Comparison of ENCODE assay signal across 20 cellular contexts in genomic region chr11:118614511-118614910, GRCh38. TPM values are rescaled to one million over a fixed set of nuclear protein-coding genes. Genes with fewer than 3 reads are reported as not detected.
DNase-seq lines count a peak whose midpoint lies in the region; ATAC-seq and TF ChIP-seq lines count a peak whose summit lies in the region.
"Had no signal": no experiment of that assay in that cellular context is flagged by ENCODE, and none has a peak within 500 bp of the region (broad histone marks: within the 10 kb centered on the region; RNA-seq: fewer than 3 reads in every experiment).

No MANE protein-coding gene starts in this region.

- H3K27me3 ChIP-seq in ACC112 (ENCODE audit: insufficient read depth, low read length) (no peaks in the 10 kb centered on the region), IMR-90 (ENCODE audit: control insufficient read depth, insufficient read depth, low read length) (no peaks in the 10 kb centered on the region)

- no CpG with 5 or more reads among the region's 7 CpGs for WGBS in IMR-90 (ENCODE audit: extremely low coverage in 2 of 2, insufficient read length in 1 of 2), 2 experiments

- POLR2A ChIA-PET in IMR-90 (lab: Charles Lee; ENCODE audit: unreplicated experiment), result no interaction called here

- peak overlapping the region; percentile 46; the same call in 2 of the 3 replicates for H2BK15ac ChIP-seq in IMR-90 (ENCODE audit: low read depth, low read length)

- H4K8ac ChIP-seq in IMR-90 (ENCODE audit: low read depth in 2 of 2, low read length in 2 of 2), result peak overlapping the region in 1 of 2 experiments; percentile 58; a peak in 1 of 4 replicates

- peaks cover 13% of the 10 kb centered on the region for H4K20me1 ChIP-seq in IMR-90 (ENCODE audit: insufficient read depth, low read length)

- peaks cover 67% of the 10 kb centered on the region for H3K4me1 ChIP-seq in ACC112 (ENCODE audit: control insufficient read depth, insufficient read depth, low read length, unreplicated experiment)
- H3K4me1 ChIP-seq in IMR-90 (ENCODE audit: control insufficient read depth, insufficient read depth, low read length), result peaks cover 35% of the 10 kb centered on the region

- H3K27ac ChIP-seq in ACC112 (ENCODE audit: low read depth, low read length) (0 out of 2 replicates have a peak overlapping the region, but pooled peaks have one; percentile 23), IMR-90 (ENCODE audit: insufficient read depth, low read length) (peak overlapping the region; percentile 26)
- H3K27ac ChIP-seq: hepatocyte, KMS-11 had no signal

- in situ Hi-C loops in IMR-90 (cut with MboI; ENCODE audit: low sequenced_read_pairs), result no loop called here

- H3K9me3 ChIP-seq in IMR-90 (ENCODE audit: control insufficient read depth, insufficient read depth, low read length), result no peaks in the 10 kb centered on the region

- no TSS peak for BruUV-seq in IMR-90 (replicated peaks; lab: Mats Ljungman, UMichigan)

- H2BK120ac ChIP-seq in IMR-90 (ENCODE audit: low read depth, low read length), result peak overlapping the region; percentile 57

- no peak overlapping the region for H3K18ac ChIP-seq in IMR-90 (ENCODE audit: low read depth, low read length)

- H2AFZ ChIP-seq in ACC112 (ENCODE audit: low read length, unreplicated experiment), result no peak overlapping the region
- no peak overlapping the region for H2AFZ ChIP-seq in IMR-90 (replicated peaks; ENCODE audit: low read length, poor library complexity)
- H2AFZ ChIP-seq: hepatocyte had no signal

- no peaks in the 10 kb centered on the region for H3K36me3 Mint-ChIP-seq in glutamatergic neuron (ENCODE audit: unreplicated experiment)
- peaks cover 9% of the 10 kb centered on the region for H3K36me3 Mint-ChIP-seq in osteocyte (ENCODE audit: unreplicated experiment)
- H3K36me3 Mint-ChIP-seq in activated naive CD4-positive, alpha-beta T cell treated with anti-CD3 and anti-CD28 coated beads for 36 hours (ENCODE audit: low read depth), result no peaks in the 10 kb centered on the region

- no peak overlapping the region; the same call in 1 of the 2 replicates for H3K56ac ChIP-seq in IMR-90 (ENCODE audit: extremely low read depth, insufficient read depth, low read length)

- no peak overlapping the region for H3K4me3 Mint-ChIP-seq in glutamatergic neuron (ENCODE audit: unreplicated experiment)
- no peak overlapping the region for H3K4me3 Mint-ChIP-seq in osteocyte (ENCODE audit: unreplicated experiment)
- H3K4me3 Mint-ChIP-seq in activated naive CD4-positive, alpha-beta T cell treated with anti-CD3 and anti-CD28 coated beads for 36 hours, result no peak overlapping the region
- H3K4me3 Mint-ChIP-seq: CD14-positive monocyte; central memory CD8-positive, alpha-beta T cell had no signal

- H3K9me3 Mint-ChIP-seq in glutamatergic neuron (ENCODE audit: unreplicated experiment) (peaks cover 3% of the 10 kb centered on the region), osteocyte (ENCODE audit: unreplicated experiment) (no peaks in the 10 kb centered on the region)
- H3K9me3 Mint-ChIP-seq in activated naive CD4-positive, alpha-beta T cell treated with anti-CD3 and anti-CD28 coated beads for 36 hours, result no peaks in the 10 kb centered on the region
- H3K9me3 Mint-ChIP-seq: central memory CD8-positive, alpha-beta T cell had no signal

- H3K4ac ChIP-seq in IMR-90 (ENCODE audit: low read depth, low read length), result peak overlapping the region; percentile 65

- peaks cover 45% of the 10 kb centered on the region for H3K79me2 ChIP-seq in ACC112 (ENCODE audit: control insufficient read depth, insufficient read depth, low read length, unreplicated experiment)
- H3K79me2 ChIP-seq: hepatocyte had no signal

- no peak overlapping the region for H3K9ac ChIP-seq in IMR-90 (ENCODE audit: low read depth, low read length)
- H3K9ac ChIP-seq: KMS-11 had no signal

- CTCF ChIA-PET in IMR-90 (lab: Yijun Ruan, JAX), result no interaction called here
- CTCF ChIA-PET in activated naive CD4-positive, alpha-beta T cell treated with anti-CD3 and anti-CD28 coated beads for 36 hours (lab: Charles Lee), result interaction anchor here (7.3 kb wide), 1 partner anchor 21 kb away, joined by 106 read pairs; no protein-coding TSS in a partner anchor

- H3K36me3 ChIP-seq in ACC112 (ENCODE audit: insufficient read depth, low read length) (peaks cover 8% of the 10 kb centered on the region; the same call in 1 of the 2 replicates), IMR-90 (ENCODE audit: control insufficient read depth, insufficient read depth, low read length) (peaks cover 38% of the 10 kb centered on the region)

- no peak for TF ChIP-seq POLR2A in IMR-90 (IDR thresholded peaks at IDR 0.05; ENCODE audit: low read depth, low read length)

- H3K4me3 ChIP-seq in ACC112 (ENCODE audit: low read depth, low read length) (no peak overlapping the region), IMR-90 (ENCODE audit: insufficient read depth, low read depth, low read length) (no peak overlapping the region)
- H3K4me3 ChIP-seq: hepatocyte had no signal

- DNase-seq in IMR-90 (no peak), glutamatergic neuron (peak; percentile 2), osteocyte (ENCODE audit: extremely low spot score, unreplicated experiment) (no peak), DMS 273 (lab: John Stamatoyannopoulos, UW; ENCODE audit: unreplicated experiment) (no peak)
- DNase-seq in activated naive CD4-positive, alpha-beta T cell treated with anti-CD3 and anti-CD28 coated beads for 36 hours, result no peak
- DNase-seq: activated CD4-positive, alpha-beta T cell treated with anti-CD3 and anti-CD28 coated beads, Interleukin-2, amount 50 U/mL, for 1 hour; foreskin fibroblast; NCI-H1694 treated with DMSO at 0.1 percent for 48 hours; NCI-H2171 treated with DMSO at 0.1 percent for 48 hours; NCI-H526; stimulated activated CD8-positive, alpha-beta memory T cell treated with anti-CD3 and anti-CD28 coated beads, Interleukin-4, amount 100 ng/mL, for 48 hours had no signal

- peak overlapping the region; percentile 79; the same call in 1 of the 2 replicates for H2AK5ac ChIP-seq in IMR-90 (ENCODE audit: low read depth, low read length)

- no peak for ATAC-seq in IMR-90 (ENCODE audit: low read depth)
- no peak for ATAC-seq in GM21576 (IDR thresholded peaks at IDR 0.05; ENCODE audit: unreplicated experiment)
- no peak for ATAC-seq in HG02981 (IDR thresholded peaks at IDR 0.05; ENCODE audit: unreplicated experiment)
- ATAC-seq: HCT116, right cardiac atrium had no signal

- TF ChIP-seq CTCF in IMR-90 (conservative IDR thresholded peaks at IDR 0.05; ENCODE audit: low read depth, low read length) (no peak), glutamatergic neuron (IDR thresholded peaks at IDR 0.05; ENCODE audit: partially characterized antibody, unreplicated experiment) (no peak), osteocyte (IDR thresholded peaks at IDR 0.05) (no peak)

- H3K14ac ChIP-seq in IMR-90 (replicated peaks; ENCODE audit: low read depth, low read length), result no peak overlapping the region

- intact Hi-C loops in IMR-90 (cut with micrococcal nuclease), result no loop called here
- intact Hi-C loops in activated naive CD4-positive, alpha-beta T cell treated with anti-CD3 and anti-CD28 coated beads for 36 hours (cut with micrococcal nuclease), result no loop called here

- H2AK9ac ChIP-seq in IMR-90 (replicated peaks; ENCODE audit: low read depth, low read length, poor library complexity), result peak overlapping the region; percentile 23

- peaks cover 38% of the 10 kb centered on the region for H3K9me1 ChIP-seq in IMR-90 (ENCODE audit: insufficient read depth, low read length)

- peak overlapping the region; percentile 33; the same call in 1 of the 2 replicates for H2BK20ac ChIP-seq in IMR-90 (ENCODE audit: low read depth, low read length)

- no peak overlapping the region for H3K27ac Mint-ChIP-seq in glutamatergic neuron (ENCODE audit: unreplicated experiment)
- H3K27ac Mint-ChIP-seq in osteocyte (ENCODE audit: unreplicated experiment), result peak overlapping the region; percentile 83
- no peak overlapping the region for H3K27ac Mint-ChIP-seq in activated naive CD4-positive, alpha-beta T cell treated with anti-CD3 and anti-CD28 coated beads for 36 hours
- H3K27ac Mint-ChIP-seq: CD14-positive monocyte had no signal

- dilution Hi-C loops in IMR-90 (cut with HindIII; ENCODE audit: low sequenced_read_pairs, unreplicated experiment), result no loop called here

- peak overlapping the region; percentile 58 for H2BK5ac ChIP-seq in IMR-90 (ENCODE audit: low read depth, low read length, poor library complexity, severe bottlenecking)

- peaks cover 26 to 55% of the 10 kb centered on the region in 2 experiments; a peak in 3 of 4 replicates for H3K79me1 ChIP-seq in IMR-90 (ENCODE audit: low read depth in 1 of 2, low read length in 2 of 2)

- H4K91ac ChIP-seq in IMR-90 (ENCODE audit: insufficient read depth, low read depth, low read length), result peak overlapping the region; percentile 14; the same call in 1 of the 2 replicates

- H3K23ac ChIP-seq in IMR-90 (ENCODE audit: low read depth, low read length), result peak overlapping the region; percentile 85

- H3K27me3 Mint-ChIP-seq in glutamatergic neuron (ENCODE audit: unreplicated experiment), result peaks cover 13% of the 10 kb centered on the region
- H3K27me3 Mint-ChIP-seq in osteocyte (ENCODE audit: unreplicated experiment), result no peaks in the 10 kb centered on the region
- H3K27me3 Mint-ChIP-seq in activated naive CD4-positive, alpha-beta T cell treated with anti-CD3 and anti-CD28 coated beads for 36 hours (ENCODE audit: low read depth), result peaks cover 5% of the 10 kb centered on the region
- H3K27me3 Mint-ChIP-seq: central memory CD8-positive, alpha-beta T cell had no signal

- H3K4me1 Mint-ChIP-seq in glutamatergic neuron (ENCODE audit: low read depth, unreplicated experiment) (peaks cover 4% of the 10 kb centered on the region), osteocyte (ENCODE audit: unreplicated experiment) (peaks cover 81% of the 10 kb centered on the region)
- H3K4me1 Mint-ChIP-seq in activated naive CD4-positive, alpha-beta T cell treated with anti-CD3 and anti-CD28 coated beads for 36 hours (ENCODE audit: low read depth), result peaks cover 9% of the 10 kb centered on the region

- H4K5ac ChIP-seq in IMR-90 (ENCODE audit: low read depth, low read length), result no peak overlapping the region

- TF ChIP-seq RAD21 in IMR-90 (IDR thresholded peaks at IDR 0.05; ENCODE audit: low read length), result no peak

- H3K4me2 ChIP-seq in IMR-90 (ENCODE audit: low read depth, low read length), result no peak overlapping the region
- H3K4me2 ChIP-seq: KMS-11 had no signal

RNA-seq across cellular contexts. Expression of gene PHLDB1, which starts 7.1 kb away (rescaled TPM):
- total RNA-seq in IMR-90 (2012; rRNA removed) (40.0 and 41.7 TPM in 2 replicates), glutamatergic neuron (ENCODE audit: unreplicated experiment) (78.4 TPM), osteocyte (160 and 165 TPM in 2 replicates)
- polyA plus RNA-seq in IMR-90 (2012; rRNA removed), result 90.4 and 96.4 TPM in 2 replicates
- 60.4 and 83.0 TPM in 2 replicates for polyA plus RNA-seq in IMR-90 (2012; cell fraction: cytosol; rRNA removed)
- polyA plus RNA-seq in IMR-90 (2012; cell fraction: nucleus; rRNA removed; ENCODE audit: low replicate concordance), result 350 and 414 TPM in 2 replicates
- 1 to 10 TPM; 2.0 TPM for total RNA-seq in activated naive CD4-positive, alpha-beta T cell treated with anti-CD3 and anti-CD28 coated beads for 36 hours
- polyA plus RNA-seq: CD14-positive monocyte had no signal

RNA-seq across cellular contexts. Expression of gene ARCN1, which starts 42.3 kb away (rescaled TPM):
- total RNA-seq in IMR-90 (2012; rRNA removed) (148 and 176 TPM in 2 replicates), glutamatergic neuron (ENCODE audit: unreplicated experiment) (118 TPM), osteocyte (189 and 201 TPM in 2 replicates)
- polyA plus RNA-seq in IMR-90 (2012; rRNA removed), result 212 and 215 TPM in 2 replicates
- 47.6 and 72.9 TPM in 2 replicates for polyA plus RNA-seq in IMR-90 (2012; cell fraction: cytosol; rRNA removed)
- 17.0 and 104 TPM in 2 replicates for polyA plus RNA-seq in IMR-90 (2012; cell fraction: nucleus; rRNA removed; ENCODE audit: low replicate concordance)
- 100 to 1,000 TPM; 159 to 174 TPM for total RNA-seq in activated naive CD4-positive, alpha-beta T cell treated with anti-CD3 and anti-CD28 coated beads for 36 hours

RNA-seq across cellular contexts. Expression of gene IFT46, which starts 48.8 kb away (rescaled TPM):
- total RNA-seq in IMR-90 (2012; rRNA removed), result 45.5 and 46.2 TPM in 2 replicates
- 27.7 and 30.1 TPM in 2 replicates for polyA plus RNA-seq in IMR-90 (2012; rRNA removed)
- 11.6 and 13.5 TPM in 2 replicates for polyA plus RNA-seq in IMR-90 (2012; cell fraction: cytosol; rRNA removed)
- polyA plus RNA-seq in IMR-90 (2012; cell fraction: nucleus; rRNA removed; ENCODE audit: low replicate concordance), result 16.9 and 37.4 TPM in 2 replicates
- 21.1 TPM for total RNA-seq in glutamatergic neuron (ENCODE audit: unreplicated experiment)
- total RNA-seq in osteocyte, result 24.0 and 24.1 TPM in 2 replicates
- 10 to 100 TPM; 18.1 to 20.0 TPM for total RNA-seq in activated naive CD4-positive, alpha-beta T cell treated with anti-CD3 and anti-CD28 coated beads for 36 hours

Comparison
In these comparisons a context has a peak if more than half of its experiments do, and no peak if none do; other contexts are left out.
1. RNA of gene PHLDB1, which starts 7.1 kb away (total RNA-seq): 160 to 165 TPM in osteocyte, 78.4 TPM in glutamatergic neuron (single experiment) and 40.0 to 41.7 TPM in IMR-90; 2.0 TPM in activated naive CD4-positive, alpha-beta T cell treated with anti-CD3 and anti-CD28 coated beads for 36 hours; every median in the first group is over 10 times any median in the second.